Comparison of ENCODE assay signal across 15 cellular contexts in genomic region chr16:70553645-70554044, GRCh38. TPM values are rescaled to one million over a fixed set of nuclear protein-coding genes. Genes with fewer than 3 reads are reported as not detected.
A peak's percentile ranks its signal among the peaks of the same experiment; 100 is the strongest.
DNase-seq lines count a peak whose midpoint lies in the region; ATAC-seq and TF ChIP-seq lines count a peak whose summit lies in the region.
"Had no signal": no experiment of that assay in that cellular context is flagged by ENCODE, and none has a peak within 500 bp of the region (broad histone marks: within the 10 kb centered on the region; RNA-seq: fewer than 3 reads in every experiment).

No MANE protein-coding gene starts in this region.

- H3K36me3 Mint-ChIP-seq in endodermal cell (ENCODE audit: low read depth): peaks cover 90% of the 10 kb centered on the region

- H3K4me3 ChIP-seq in AG10803 (ENCODE audit: low read length) (no peak overlapping the region), endodermal cell (ENCODE audit: low read length) (no peak overlapping the region)
- H3K4me3 ChIP-seq: SJCRH30 had no signal

- H3K27me3 ChIP-seq in endodermal cell (ENCODE audit: control insufficient read depth, insufficient read depth, low read length, poor library complexity, severe bottlenecking): no peaks in the 10 kb centered on the region
- H3K27me3 ChIP-seq: SJCRH30 had no signal

- H3K9me3 ChIP-seq in endodermal cell (ENCODE audit: control insufficient read depth, low read length): no peaks in the 10 kb centered on the region
- H3K9me3 ChIP-seq: SJCRH30 had no signal

- H3K27me3 Mint-ChIP-seq in endodermal cell (ENCODE audit: insufficient read depth): no peaks in the 10 kb centered on the region

- DNase-seq in AG10803 (ENCODE audit: low read depth): peak; percentile 92
- peak; percentile 78 for DNase-seq in LHCN-M2 (ENCODE audit: low read depth)
- no peak for DNase-seq in endodermal cell
- DNase-seq in myocyte (ENCODE audit: low read depth): peak; percentile 25
- DNase-seq in epidermal melanocyte (ENCODE audit: insufficient read length, low spot score): no peak
- DNase-seq in AML-193 (lab: John Stamatoyannopoulos, UW): no peak
- no peak for DNase-seq in GM10248 (ENCODE audit: extremely low spot score)
- DNase-seq: activated T-cell treated with anti-CD3 and anti-CD28 coated beads for 4 hours; NCI-H146; NCI-H69; SJCRH30; stimulated activated CD4-positive, alpha-beta T cell treated with anti-CD3 and anti-CD28 coated beads, Interleukin-12 subunit alpha, Interleukin-12 subunit beta, amount 100 ng/mL, for 4 hours; WERI-Rb-1 had no signal

- CTCF ChIA-PET in GM10248 (lab: Yijun Ruan, JAX): interaction anchor here (1.6 to 4.8 kb wide), 2 partner anchors 14 to 20 kb away, joined by 5 to 13 read pairs; no protein-coding TSS in a partner anchor

- no peaks in the 10 kb centered on the region for H3K4me1 ChIP-seq in endodermal cell (ENCODE audit: control insufficient read depth, insufficient read depth, low read length)
- H3K4me1 ChIP-seq: SJCRH30 had no signal

- H3K36me3 ChIP-seq in endodermal cell (ENCODE audit: control insufficient read depth, insufficient read depth, low read length): peaks cover 99% of the 10 kb centered on the region

- H3K4me3 Mint-ChIP-seq in endodermal cell: no peak overlapping the region
- H3K4me3 Mint-ChIP-seq: nephron had no signal

- POLR2A ChIA-PET in GM10248 (lab: Yijun Ruan, JAX): no interaction called here

- no peaks in the 10 kb centered on the region for H3K9me3 Mint-ChIP-seq in endodermal cell
- H3K9me3 Mint-ChIP-seq: nephron had no signal

- no peak overlapping the region for H3K27ac ChIP-seq in endodermal cell (ENCODE audit: low read depth, low read length)
- H3K27ac ChIP-seq: SJCRH30, WERI-Rb-1 had no signal

- peak overlapping the region; percentile 9 for H3K27ac Mint-ChIP-seq in endodermal cell
- H3K27ac Mint-ChIP-seq: nephron had no signal

- no peak for ATAC-seq in GM19023 (IDR thresholded peaks at IDR 0.05; ENCODE audit: unreplicated experiment)

- peaks cover 4% of the 10 kb centered on the region for H3K4me1 Mint-ChIP-seq in endodermal cell
- H3K4me1 Mint-ChIP-seq: nephron had no signal

- TF ChIP-seq CTCF in AG10803 (conservative IDR thresholded peaks at IDR 0.05; ENCODE audit: low read length) (no peak), endodermal cell (conservative IDR thresholded peaks at IDR 0.05) (no peak), GM10248 (IDR thresholded peaks at IDR 0.05; ENCODE audit: control extremely low read depth, extremely low read depth, low read depth, missing control alignments) (no peak)

- no peak overlapping the region for H3K9ac ChIP-seq in endodermal cell (ENCODE audit: extremely low read depth, low read length, poor library complexity, severe bottlenecking)

RNA-seq across cellular contexts. Expression of gene SF3B3, which starts 30.0 kb away (rescaled TPM):
- total RNA-seq in LHCN-M2 (2014; rRNA removed) (124 and 194 TPM in 2 replicates), endodermal cell (100 to 1,000 TPM; 479 to 484 TPM), myocyte (115 and 133 TPM in 2 replicates)
- polyA plus RNA-seq in LHCN-M2 (2012): 175 TPM
- polyA plus RNA-seq in endodermal cell (2013, experiment 1 of 2): 277 TPM
- polyA plus RNA-seq in endodermal cell (2013, experiment 2 of 2): 225 TPM
- polyA plus RNA-seq in myocyte (2012): 164 TPM

RNA-seq across cellular contexts. Expression of gene COG4, which starts 30.3 kb away (rescaled TPM):
- total RNA-seq in LHCN-M2 (2014; rRNA removed): 94.2 and 161 TPM in 2 replicates
- 51.3 TPM for polyA plus RNA-seq in LHCN-M2 (2012)
- total RNA-seq in endodermal cell: 10 to 100 TPM; 62.7 to 71.4 TPM
- 45.1 TPM for polyA plus RNA-seq in endodermal cell (2013, experiment 1 of 2)
- 43.5 TPM for polyA plus RNA-seq in endodermal cell (2013, experiment 2 of 2)
- 63.1 and 88.9 TPM in 2 replicates for total RNA-seq in myocyte
- polyA plus RNA-seq in myocyte (2012): 53.7 TPM

Comparison
In these comparisons a context has a peak if more than half of its experiments do, and no peak if none do; other contexts are left out.
1. DNase-seq: peak in AG10803 (single experiment), LHCN-M2 (single experiment) and myocyte (single experiment); none in endodermal cell (single experiment), epidermal melanocyte (single experiment), AML-193 (0 of 2) and GM10248 (single experiment).